In genomic region chr5:18699681-18700080, GRCh38 we compare ENCODE assay signal across 27 cellular contexts.
"Had no signal": no experiment of that assay in that cellular context is flagged by ENCODE, and none has a peak within 500 bp of the region (broad histone marks: within the 10 kb centered on the region; RNA-seq: fewer than 3 reads in every experiment).

No MANE protein-coding gene starts in this region.

- DNase-seq: activated CD4-positive, alpha-beta T cell treated with anti-CD3 and anti-CD28 coated beads, Interleukin-2, amount 10 ng/mL, durations not matched to agents 7 days and 5 days; activated CD4-positive, CD25-positive, alpha-beta regulatory T cell treated with anti-CD3 and anti-CD28 coated beads, Interleukin-2, amount 50 U/mL, for 72 hours; activated CD8-positive, alpha-beta memory T cell treated with anti-CD3 and anti-CD28 coated beads, Interleukin-2, amount 10 ng/mL, durations not matched to agents 7 days and 5 days; activated CD8-positive, alpha-beta T cell treated with anti-CD3 and anti-CD28 coated beads for 36 hours; activated gamma-delta T cell; activated naive CD4-positive, alpha-beta T cell treated with anti-CD3 and anti-CD28 coated beads, Interleukin-2, amount 50 U/mL, for 16 hours; activated T-cell treated with anti-CD3 and anti-CD28 coated beads for 4 hours; aorta; brain microvascular endothelial cell; colonic mucosa; dorsolateral prefrontal cortex; glutamatergic neuron; hippocampal formation; kidney glomerular epithelial cell; left lung; right cardiac atrium; stimulated activated CD4-positive, alpha-beta T cell treated with anti-CD3 and anti-CD28 coated beads, Interleukin-2, amount 100 ng/mL, for 24 hours; stimulated activated naive CD4-positive, alpha-beta T cell treated with Interleukin-2 at 50 U/mL for 16 hours; WERI-Rb-1 had no signal

- H3K9ac ChIP-seq: parathyroid adenoma had no signal

- ATAC-seq: activated CD8-positive, alpha-beta memory T cell treated with anti-CD3 and anti-CD28 coated beads, Interleukin-2, amount 10 ng/mL, durations not matched to agents 7 days and 5 days; activated CD8-positive, alpha-beta T cell treated with anti-CD3 and anti-CD28 coated beads for 36 hours; left lung; right cardiac atrium had no signal

- H3K27ac ChIP-seq: brain microvascular endothelial cell, colonic mucosa, dorsolateral prefrontal cortex, esophagus muscularis mucosa, left lung, parathyroid adenoma, skin epidermis, thoracic aorta, vagina, WERI-Rb-1 had no signal

- H3K36me3 Mint-ChIP-seq: activated CD8-positive, alpha-beta memory T cell treated with anti-CD3 and anti-CD28 coated beads, Interleukin-2, amount 10 ng/mL, durations not matched to agents 7 days and 5 days; type B pancreatic cell had no signal

- H3K27ac Mint-ChIP-seq: activated CD4-positive, alpha-beta T cell treated with anti-CD3 and anti-CD28 coated beads, Interleukin-2, amount 10 ng/mL, durations not matched to agents 7 days and 5 days; T-helper 2 cell treated with Interferon-gamma antibody and Interleukin-4, amounts not matched to agents 5 μg/mL and 100 μg/mL, for 36 hours; type B pancreatic cell had no signal

- H3K9me3 ChIP-seq: colonic mucosa, esophagus muscularis mucosa, left lung, thoracic aorta, vagina had no signal

- H3K27me3 ChIP-seq: brain microvascular endothelial cell, colonic mucosa, dorsolateral prefrontal cortex, esophagus muscularis mucosa, left lung, vagina had no signal

- H3K4me1 ChIP-seq: colonic mucosa, parathyroid adenoma, vagina had no signal

- H3K9me3 Mint-ChIP-seq: activated CD4-positive, alpha-beta T cell treated with anti-CD3 and anti-CD28 coated beads, Interleukin-2, amount 10 ng/mL, durations not matched to agents 7 days and 5 days; activated CD8-positive, alpha-beta T cell treated with anti-CD3 and anti-CD28 coated beads for 36 hours; T-helper 2 cell treated with Interferon-gamma antibody and Interleukin-4, amounts not matched to agents 5 μg/mL and 100 μg/mL, for 36 hours; type B pancreatic cell had no signal

- H3K36me3 ChIP-seq: brain microvascular endothelial cell, colonic mucosa, esophagus muscularis mucosa, left lung, thoracic aorta, vagina, WERI-Rb-1 had no signal

- H3K4me3 Mint-ChIP-seq: type B pancreatic cell had no signal

- H3K4me3 ChIP-seq: colonic mucosa, dorsolateral prefrontal cortex, esophagus muscularis mucosa, left lung, lung, skin epidermis, thoracic aorta, vagina had no signal

- H3K27me3 Mint-ChIP-seq: activated CD4-positive, alpha-beta T cell treated with anti-CD3 and anti-CD28 coated beads, Interleukin-2, amount 10 ng/mL, durations not matched to agents 7 days and 5 days; activated CD8-positive, alpha-beta memory T cell treated with anti-CD3 and anti-CD28 coated beads, Interleukin-2, amount 10 ng/mL, durations not matched to agents 7 days and 5 days; activated CD8-positive, alpha-beta T cell treated with anti-CD3 and anti-CD28 coated beads for 36 hours; type B pancreatic cell had no signal
